10 cellular contexts compared by ENCODE assay signal in the genomic region with DNA sequence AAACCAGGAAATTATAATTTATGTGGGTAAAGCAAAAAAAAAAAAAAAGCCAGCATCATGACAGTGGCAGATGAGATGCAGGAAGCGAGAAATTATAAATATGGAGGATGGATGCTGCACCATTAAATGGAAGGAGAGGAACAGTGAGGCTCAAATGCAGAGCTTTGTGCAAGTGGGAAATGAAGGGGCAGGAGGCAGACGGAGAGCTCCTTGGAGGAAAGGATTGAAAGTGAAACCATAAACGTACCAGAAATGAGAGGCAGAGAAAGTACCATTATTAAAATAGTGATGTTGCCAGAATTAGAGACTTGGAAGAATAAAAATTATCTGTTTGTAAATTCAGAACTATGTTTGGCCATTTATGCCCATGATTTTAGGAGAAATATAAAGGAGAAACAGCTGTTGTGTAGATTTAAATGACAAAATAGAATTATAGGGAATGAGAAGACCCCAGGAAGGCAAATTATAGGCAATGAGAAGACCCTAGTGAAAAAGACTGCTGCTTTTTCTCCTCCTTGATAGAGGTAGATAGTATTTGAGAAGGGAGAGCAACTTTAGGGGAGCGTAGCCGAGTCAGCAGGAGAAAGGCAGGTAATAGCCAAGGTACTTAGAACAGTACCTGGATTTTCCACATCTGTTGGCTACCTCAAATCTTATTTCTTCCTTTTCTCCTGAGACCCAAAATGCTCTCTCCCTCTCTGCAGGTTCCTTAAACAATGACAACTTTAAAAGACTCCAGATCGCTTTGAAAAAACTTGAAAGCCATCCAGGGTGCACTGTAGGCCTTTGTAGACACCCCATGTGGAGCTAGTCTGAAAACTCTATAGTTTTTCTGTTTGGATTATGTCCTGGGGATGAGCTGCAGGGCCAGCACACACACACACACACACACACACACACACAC.
A peak's percentile ranks its signal among the peaks of the same experiment; 100 is the strongest.
DNase-seq lines count a peak whose midpoint lies in the region; ATAC-seq and TF ChIP-seq lines count a peak whose summit lies in the region.
"Had no signal": no experiment of that assay in that cellular context is flagged by ENCODE, and none has a peak within 500 bp of the region (broad histone marks: within the 10 kb centered on the region; RNA-seq: fewer than 3 reads in every experiment).

No MANE protein-coding gene starts in this region.

- H3K4me3 ChIP-seq in right atrium auricular region (peak overlapping the region in 1 of 2 donors; percentile 25), duodenal mucosa (ENCODE audit: low read depth in 1 of 2, low read length in 2 of 2) (peak overlapping the region; percentile 47 to 60), mucosa of stomach (ENCODE audit: low read length) (peak overlapping the region; percentile 46), uterus (peak overlapping the region; percentile 21 to 23)

- peaks cover 0 to 8% of the 10 kb centered on the region in 2 donors for H3K4me1 ChIP-seq in right atrium auricular region
- peaks cover 8 to 13% of the 10 kb centered on the region in 2 donors for H3K4me1 ChIP-seq in duodenal mucosa (ENCODE audit: control insufficient read depth in 1 of 2, insufficient read depth in 2 of 2, low read length in 2 of 2)
- peaks cover 10% of the 10 kb centered on the region for H3K4me1 ChIP-seq in mucosa of stomach (ENCODE audit: control insufficient read depth, insufficient read depth, low read length)
- no peaks in the 10 kb centered on the region for H3K4me1 ChIP-seq in uterus

- H3K36me3 ChIP-seq in right atrium auricular region (no peaks in the 10 kb centered on the region), duodenal mucosa (ENCODE audit: control insufficient read depth in 1 of 2, insufficient read depth in 2 of 2, low read length in 2 of 2) (no peaks in the 10 kb centered on the region), mucosa of stomach (ENCODE audit: control insufficient read depth, insufficient read depth, low read length) (no peaks in the 10 kb centered on the region), uterus (no peaks in the 10 kb centered on the region)

- H3K9ac ChIP-seq in duodenal mucosa (ENCODE audit: low read depth in 1 of 2, low read length in 2 of 2), result peak overlapping the region in 1 of 2 donors; percentile 22
- peak overlapping the region; percentile 10 for H3K9ac ChIP-seq in mucosa of stomach (ENCODE audit: low read length)

- H3K9me3 ChIP-seq in right atrium auricular region (no peaks in the 10 kb centered on the region), duodenal mucosa (ENCODE audit: control insufficient read depth in 1 of 2, low read length in 2 of 2) (no peaks in the 10 kb centered on the region), mucosa of stomach (ENCODE audit: control insufficient read depth, low read length) (no peaks in the 10 kb centered on the region), uterus (no peaks in the 10 kb centered on the region)

- H3K27me3 ChIP-seq in right atrium auricular region, result no peaks in the 10 kb centered on the region
- no peaks in the 10 kb centered on the region for H3K27me3 ChIP-seq in duodenal mucosa (ENCODE audit: control insufficient read depth in 1 of 2, insufficient read depth in 2 of 2, low read length in 2 of 2)
- no peaks in the 10 kb centered on the region for H3K27me3 ChIP-seq in mucosa of stomach (ENCODE audit: control insufficient read depth, insufficient read depth, low read length)
- no peaks in the 10 kb centered on the region for H3K27me3 ChIP-seq in uterus

- DNase-seq in Right ventricle myocardium inferior (ENCODE audit: missing footprints) (no peak), right atrium auricular region (ENCODE audit: low spot score) (no peak), uterus (peak in 1 of 2 donors; percentile 29)
- no peak for DNase-seq in activated CD4-positive, CD25-positive, alpha-beta regulatory T cell treated with anti-CD3 and anti-CD28 coated beads, Interleukin-2, amount 50 U/mL, for 72 hours
- DNase-seq: activated T-cell treated with anti-CD3 and anti-CD28 coated beads, Interleukin-2, amount 50 U/mL, for 24 hours had no signal

- intact Hi-C loops in Right ventricle myocardium inferior (cut with DNase I) (no loop called here), uterus (cut with DNase I; ENCODE audit: low total_unique reads) (no loop called here)

- no peak for TF ChIP-seq POLR2A in uterus (IDR thresholded peaks at IDR 0.05)

- H3K27ac ChIP-seq in right atrium auricular region, result no peak overlapping the region
- H3K27ac ChIP-seq in duodenal mucosa (ENCODE audit: low read depth, low read length), result no peak overlapping the region
- peak overlapping the region; percentile 88 to 90 for H3K27ac ChIP-seq in uterus
- H3K27ac ChIP-seq: HL-60 had no signal

- ATAC-seq in Right ventricle myocardium inferior (peak; percentile 64), GM18909 (IDR thresholded peaks at IDR 0.05; ENCODE audit: poor library complexity, unreplicated experiment) (no peak), HG02623 (IDR thresholded peaks at IDR 0.05; ENCODE audit: unreplicated experiment) (no peak)

- TF ChIP-seq CTCF in right atrium auricular region (IDR thresholded peaks at IDR 0.05), result no peak
- no peak for TF ChIP-seq CTCF in uterus (IDR thresholded peaks at IDR 0.05)

Comparison
In these comparisons a context has a peak if more than half of its experiments do, and no peak if none do; other contexts are left out.
1. H3K27ac ChIP-seq: peak in uterus (2 of 2); none in right atrium auricular region (0 of 2) and duodenal mucosa (single experiment).